In the genomic region with DNA sequence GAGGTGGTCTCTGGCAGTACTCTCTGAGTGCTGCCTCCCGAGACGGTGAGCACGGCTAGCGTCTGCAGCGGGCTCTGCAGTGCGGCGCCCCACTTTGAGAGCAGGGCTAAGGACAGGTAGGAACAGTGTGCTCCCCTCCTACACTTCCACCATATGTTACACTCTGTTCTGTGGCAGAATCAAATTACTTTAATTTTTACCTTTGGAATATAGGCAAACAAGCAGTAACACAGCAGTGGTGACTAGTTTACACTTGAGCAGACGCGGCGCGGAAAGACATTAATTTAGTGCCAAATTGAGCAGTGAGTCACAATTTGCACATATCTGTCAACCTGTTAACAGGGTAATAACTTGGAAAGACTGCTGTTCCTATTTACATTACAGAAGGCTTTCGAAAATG, we compare ENCODE assay signal across 17 cellular contexts.
A peak's percentile ranks its signal among the peaks of the same experiment; 100 is the strongest.
DNase-seq lines count a peak whose midpoint lies in the region; ATAC-seq and TF ChIP-seq lines count a peak whose summit lies in the region.
"Had no signal": no experiment of that assay in that cellular context is flagged by ENCODE, and none has a peak within 500 bp of the region (broad histone marks: within the 10 kb centered on the region; RNA-seq: fewer than 3 reads in every experiment).

No MANE protein-coding gene starts in this region.

- H3K4me1 ChIP-seq in prostate gland (replicated peaks) = no peaks in the 10 kb centered on the region
- no peaks in the 10 kb centered on the region for H3K4me1 ChIP-seq in effector memory CD4-positive, alpha-beta T cell (ENCODE audit: control insufficient read depth, insufficient read depth, low read length, poor library complexity, severe bottlenecking)
- H3K4me1 ChIP-seq: sigmoid colon had no signal

- H3K4me1 Mint-ChIP-seq in brain = peaks cover 26% of the 10 kb centered on the region

- H3K36me3 Mint-ChIP-seq in brain = peaks cover 9% of the 10 kb centered on the region

- no peaks in the 10 kb centered on the region for H3K9me3 ChIP-seq in prostate gland
- no peaks in the 10 kb centered on the region for H3K9me3 ChIP-seq in effector memory CD4-positive, alpha-beta T cell (ENCODE audit: control insufficient read depth, low read length)
- H3K9me3 ChIP-seq: sigmoid colon had no signal

- WGBS in prostate gland = 64% methylated on average over 12 of the region's 12 CpGs

- H3K4me3 Mint-ChIP-seq in brain = peak overlapping the region in 2 of 5 experiments; percentile 71 to 74
- H3K4me3 Mint-ChIP-seq: CD4-positive, alpha-beta T cell; T-helper 17 cell had no signal

- no peak for TF ChIP-seq POLR2A in prostate gland (IDR thresholded peaks at IDR 0.05)

- TF ChIP-seq CTCF in brain (conservative IDR thresholded peaks at IDR 0.05) = no peak
- TF ChIP-seq CTCF in prostate gland (IDR thresholded peaks at IDR 0.05) = no peak

- H3K27me3 ChIP-seq in prostate gland (replicated peaks; ENCODE audit: insufficient read depth) = no peaks in the 10 kb centered on the region
- H3K27me3 ChIP-seq in effector memory CD4-positive, alpha-beta T cell (replicated peaks; ENCODE audit: control insufficient read depth, insufficient read depth, low read length, poor library complexity, severe bottlenecking) = no peaks in the 10 kb centered on the region
- H3K27me3 ChIP-seq: sigmoid colon had no signal

- H3K27ac Mint-ChIP-seq in brain = peak overlapping the region in 3 of 5 experiments; percentile 65 to 95 (median 89)
- H3K27ac Mint-ChIP-seq: CD4-positive, alpha-beta T cell; T-helper 17 cell had no signal

- no peaks in the 10 kb centered on the region for H3K9me3 Mint-ChIP-seq in brain
- H3K9me3 Mint-ChIP-seq: CD4-positive, alpha-beta T cell had no signal

- ATAC-seq in HG03139 (IDR thresholded peaks at IDR 0.05; ENCODE audit: unreplicated experiment) = no peak
- ATAC-seq in GM21515 (IDR thresholded peaks at IDR 0.05; ENCODE audit: unreplicated experiment) = no peak
- ATAC-seq: T-helper 17 cell had no signal

- DNase-seq in NCI-H1092 treated with DMSO at 0.1 percent for 48 hours (lab: John Stamatoyannopoulos, UW) = peak; percentile 10
- DNase-seq in NCI-H1092 (lab: John Stamatoyannopoulos, UW) = no peak
- peak; percentile 89 for DNase-seq in NCI-H2081 treated with DMSO at 0.1 percent for 48 hours (lab: John Stamatoyannopoulos, UW)
- DNase-seq in prostate gland (ENCODE audit: low spot score) = peak; percentile 23
- DNase-seq in effector memory CD4-positive, alpha-beta T cell = no peak
- DNase-seq: CD4-positive, alpha-beta T cell; EL; IMR-90; kidney glomerular epithelial cell; Right ventricle myocardium superior; sigmoid colon; stimulated activated CD4-positive, alpha-beta T cell treated with anti-CD3 and anti-CD28 coated beads, Interleukin-2, amount 100 ng/mL, for 48 hours; T-helper 17 cell had no signal

- H3K4me3 ChIP-seq in prostate gland = no peak overlapping the region
- H3K4me3 ChIP-seq in effector memory CD4-positive, alpha-beta T cell (ENCODE audit: insufficient read depth, low read depth, low read length, poor library complexity, severe bottlenecking) = no peak overlapping the region
- H3K4me3 ChIP-seq: sigmoid colon had no signal

- H3K36me3 ChIP-seq in prostate gland = no peaks in the 10 kb centered on the region
- no peaks in the 10 kb centered on the region for H3K36me3 ChIP-seq in effector memory CD4-positive, alpha-beta T cell (ENCODE audit: control insufficient read depth, insufficient read depth, low read length)

- H3K27me3 Mint-ChIP-seq in brain = peaks cover 3% of the 10 kb centered on the region
- H3K27me3 Mint-ChIP-seq: CD4-positive, alpha-beta T cell; T-helper 17 cell had no signal

- intact Hi-C loops in prostate gland (cut with DNase I) = no loop called here

- H3K27ac ChIP-seq in prostate gland = no peak overlapping the region
- H3K27ac ChIP-seq in effector memory CD4-positive, alpha-beta T cell (ENCODE audit: insufficient read depth, low read length, poor library complexity, severe bottlenecking) = no peak overlapping the region
- H3K27ac ChIP-seq: 22Rv1, sigmoid colon had no signal

Comparison
In these comparisons a context has a peak if more than half of its experiments do, and no peak if none do; other contexts are left out.
1. DNase-seq: peak in NCI-H1092 treated with DMSO at 0.1 percent for 48 hours (single experiment), NCI-H2081 treated with DMSO at 0.1 percent for 48 hours (single experiment) and prostate gland (single experiment); none in NCI-H1092 (single experiment) and effector memory CD4-positive, alpha-beta T cell (0 of 3).